Comparison of ENCODE assay signal across 22 cellular contexts in the genomic region with DNA sequence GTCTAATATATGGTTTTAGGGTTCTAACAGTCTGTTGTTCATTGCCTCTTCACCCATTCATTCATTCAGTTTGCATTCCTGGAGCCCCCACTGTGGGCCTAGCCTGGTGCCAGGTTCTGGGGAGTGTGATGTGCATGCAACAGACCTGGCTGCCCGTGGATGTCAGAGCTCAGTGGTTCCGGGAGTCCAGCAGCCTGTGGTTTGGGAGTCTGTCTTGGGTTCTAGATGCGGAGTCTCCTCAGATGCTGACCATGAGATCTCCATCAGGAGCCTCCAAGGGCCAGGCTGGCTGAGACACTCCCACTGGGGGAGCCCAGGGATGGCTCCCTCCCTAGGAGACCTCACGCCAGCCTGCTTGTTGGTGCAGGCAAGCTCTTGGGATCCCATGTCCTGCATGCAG.
"Had no signal": no experiment of that assay in that cellular context is flagged by ENCODE, and none has a peak within 500 bp of the region (broad histone marks: within the 10 kb centered on the region; RNA-seq: fewer than 3 reads in every experiment).

No MANE protein-coding gene starts in this region.

- H3K4me3 ChIP-seq: colonic mucosa, dorsolateral prefrontal cortex, esophagus squamous epithelium, gastrocnemius medialis, heart right ventricle, left lung, lower lobe of right lung, mucosa of descending colon had no signal

- DNase-seq: colonic mucosa; dorsolateral prefrontal cortex; effector CD4-positive, alpha-beta T cell; effector memory CD4-positive, alpha-beta T cell; endodermal cell; erythroblast; esophagus squamous epithelium; foreskin fibroblast; foreskin melanocyte; gastrocnemius medialis; glutamatergic neuron; head of caudate nucleus; heart right ventricle; hippocampal formation; left cardiac atrium; left ventricle myocardium superior; lower lobe of right lung; mesenchymal stem cell; naive B cell had no signal

- H3K4me1 ChIP-seq: colonic mucosa, esophagus squamous epithelium, heart right ventricle, left lung, lower lobe of right lung had no signal

- H3K36me3 ChIP-seq: colonic mucosa, esophagus squamous epithelium, gastrocnemius medialis, heart right ventricle, left lung, lower lobe of right lung had no signal

- H3K27me3 ChIP-seq: colonic mucosa, dorsolateral prefrontal cortex, gastrocnemius medialis had no signal

- H3K9me3 ChIP-seq: colonic mucosa, esophagus squamous epithelium, gastrocnemius medialis, heart right ventricle, left lung, lower lobe of right lung, mucosa of descending colon had no signal

- H3K27ac ChIP-seq: colonic mucosa, epithelial cell of prostate, esophagus squamous epithelium, gastrocnemius medialis, heart right ventricle, left lung, lower lobe of right lung had no signal
